ENCODE assay signal across 21 cellular contexts in the genomic region with DNA sequence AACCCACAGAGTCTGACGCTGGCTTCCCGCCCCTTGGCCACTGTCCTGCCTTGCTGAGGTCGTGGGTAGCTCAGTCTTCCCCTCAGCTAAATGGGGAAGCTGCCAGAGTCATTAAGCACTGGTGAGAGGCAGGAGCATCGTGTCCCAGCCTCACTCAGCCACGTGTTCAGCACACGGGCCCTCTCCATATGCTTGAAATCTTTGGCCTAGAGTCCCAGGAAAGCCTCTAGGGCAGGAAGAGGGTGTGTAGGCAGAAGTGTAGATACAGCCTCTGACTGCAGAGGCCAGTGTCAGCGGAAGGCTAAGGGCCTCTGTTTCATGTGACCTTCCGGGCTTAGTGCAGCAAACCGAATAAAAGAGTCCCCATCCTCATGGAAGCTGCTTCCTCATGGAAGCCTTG. TPM values are rescaled to one million over a fixed set of nuclear protein-coding genes. Genes with fewer than 3 reads are reported as not detected.
DNase-seq lines count a peak whose midpoint lies in the region; ATAC-seq and TF ChIP-seq lines count a peak whose summit lies in the region.
"Had no signal": no experiment of that assay in that cellular context is flagged by ENCODE, and none has a peak within 500 bp of the region (broad histone marks: within the 10 kb centered on the region; RNA-seq: fewer than 3 reads in every experiment).

No MANE protein-coding gene starts in this region.

- H3K18ac ChIP-seq in mesendoderm (ENCODE audit: low read length) (no peak overlapping the region), H9 (ENCODE audit: insufficient read length, low read depth, low read length) (no peak overlapping the region)

- no peak overlapping the region for H3K4ac ChIP-seq in mesendoderm (ENCODE audit: low read depth, low read length)
- H3K4ac ChIP-seq in H9 (ENCODE audit: low read depth, low read length), result no peak overlapping the region

- H2AK5ac ChIP-seq in mesendoderm (ENCODE audit: low read length) (no peak overlapping the region), H9 (ENCODE audit: insufficient read length, low read length) (no peak overlapping the region)

- H3K4me1 Mint-ChIP-seq in CD8-positive, alpha-beta memory T cell, result peaks cover 31 to 38% (median 35%) of the 10 kb centered on the region in 3 donors
- H3K4me1 Mint-ChIP-seq in activated T-helper 1 cell treated with anti-CD3 and anti-CD28 coated beads, Interleukin-12 subunit alpha, Interleukin-12 subunit beta, Interleukin-2, Interleukin-4 antibody, amounts not matched to agents 30 ng/mL and 10 ng/mL and 1 ng/mL, durations not matched to agents 14 hours and 24 hours and 36 hours (ENCODE audit: low read depth), result peaks cover 19% of the 10 kb centered on the region
- peaks cover 6 to 8% of the 10 kb centered on the region in 2 experiments; a peak in 3 of 4 replicates for H3K4me1 Mint-ChIP-seq in H9

- peaks cover 0 to 10% (median 0%) of the 10 kb centered on the region in 11 experiments; a peak in 3 of 22 replicates for H4K20me1 ChIP-seq in BLaER1 treated with 17β-estradiol and CSF1 and Interleukin-3, amounts not matched to agents 10 nM and 100 nM
- no peaks in the 10 kb centered on the region for H4K20me1 ChIP-seq in H9 (ENCODE audit: control insufficient read depth, insufficient read depth, insufficient read length)

- H3K9me3 ChIP-seq in BLaER1 treated with 17β-estradiol and CSF1 and Interleukin-3, amounts not matched to agents 10 nM and 100 nM (replicated peaks in 1 of 11), result no peaks in the 10 kb centered on the region
- H3K9me3 ChIP-seq in CD8-positive, alpha-beta memory T cell (ENCODE audit: low read length), result no peaks in the 10 kb centered on the region
- no peaks in the 10 kb centered on the region for H3K9me3 ChIP-seq in H9 (ENCODE audit: control insufficient read depth, low read depth, low read length)
- H3K9me3 ChIP-seq: tibial artery had no signal

- CTCF ChIA-PET in CD8-positive, alpha-beta memory T cell (lab: Charles Lee), result interaction anchor here (0.6 to 1.8 kb wide), 2 partner anchors 10 to 121 kb away, joined by 3 to 4 read pairs; no protein-coding TSS in a partner anchor

- no peak overlapping the region for H2BK120ac ChIP-seq in mesendoderm (ENCODE audit: low read depth, low read length)
- no peak overlapping the region for H2BK120ac ChIP-seq in H9 (ENCODE audit: low read depth, low read length, poor library complexity, severe bottlenecking)

- ATAC-seq in HG03342 (IDR thresholded peaks at IDR 0.05; ENCODE audit: unreplicated experiment) (no peak), HG03354 (IDR thresholded peaks at IDR 0.05; ENCODE audit: poor library complexity, severe bottlenecking, unreplicated experiment) (no peak)
- ATAC-seq: GM12878, T-cell had no signal

- H3K27ac ChIP-seq in BLaER1 treated with 17β-estradiol and CSF1 and Interleukin-3, amounts not matched to agents 10 nM and 100 nM, result peak overlapping the region in 9 of 11 experiments; percentile 60 to 84 (median 68); a peak in 18 of 22 replicates
- peak overlapping the region; percentile 57 for H3K27ac ChIP-seq in CD8-positive, alpha-beta memory T cell (ENCODE audit: low read depth, low read length)
- H3K27ac ChIP-seq in mesendoderm (ENCODE audit: low read depth, low read length) (no peak overlapping the region), H9 (ENCODE audit: insufficient read length, low read depth, low read length) (no peak overlapping the region)
- H3K27ac ChIP-seq: tibial artery, VCaP had no signal

- H3T11ph ChIP-seq in H9 (ENCODE audit: low read length), result no peak overlapping the region

- H3K36me3 Mint-ChIP-seq in CD8-positive, alpha-beta memory T cell, result peaks cover 0 to 49% (median 8%) of the 10 kb centered on the region in 3 donors
- H3K36me3 Mint-ChIP-seq in activated T-helper 1 cell treated with anti-CD3 and anti-CD28 coated beads, Interleukin-12 subunit alpha, Interleukin-12 subunit beta, Interleukin-2, Interleukin-4 antibody, amounts not matched to agents 30 ng/mL and 10 ng/mL and 1 ng/mL, durations not matched to agents 14 hours and 24 hours and 36 hours (ENCODE audit: low read depth), result peaks cover 27% of the 10 kb centered on the region
- H3K36me3 Mint-ChIP-seq in H9 (ENCODE audit: insufficient read depth in 1 of 3, low read depth in 3 of 3), result peaks cover 10 to 41% (median 36%) of the 10 kb centered on the region in 3 experiments; a peak in 6 of 7 replicates

- peak overlapping the region in 6 of 8 donors; percentile 27 to 94 (median 86) for H3K27ac Mint-ChIP-seq in CD8-positive, alpha-beta memory T cell
- peak overlapping the region; percentile 19 for H3K27ac Mint-ChIP-seq in activated T-helper 1 cell treated with anti-CD3 and anti-CD28 coated beads, Interleukin-12 subunit alpha, Interleukin-12 subunit beta, Interleukin-2, Interleukin-4 antibody, amounts not matched to agents 30 ng/mL and 10 ng/mL and 1 ng/mL, durations not matched to agents 14 hours and 24 hours and 36 hours
- H3K27ac Mint-ChIP-seq in H9, result no peak overlapping the region; a peak in 1 of 7 replicates
- H3K27ac Mint-ChIP-seq: progenitor cell of endocrine pancreas had no signal

- no peak for DNase-seq in CD8-positive, alpha-beta memory T cell
- DNase-seq in activated T-helper 1 cell treated with anti-CD3 and anti-CD28 coated beads, Interleukin-12 subunit alpha, Interleukin-12 subunit beta, Interleukin-2, Interleukin-4 antibody, amounts not matched to agents 30 ng/mL and 10 ng/mL and 1 ng/mL, durations not matched to agents 14 hours and 24 hours and 36 hours (ENCODE audit: low spot score), result no peak
- DNase-seq in mesendoderm, result peak; percentile 15
- DNase-seq in H9, result no peak
- DNase-seq: activated CD4-positive, alpha-beta T cell treated with anti-CD3 and anti-CD28 coated beads, Interleukin-2, amount 50 U/mL, for 1 hour; activated gamma-delta T cell treated with Interleukin-2 at 50 U/mL for 16 hours; amniotic stem cell; COR-L47; HCEC 1CT; NCI-H1417 treated with DMSO at 0.1 percent for 48 hours; NCI-H446 treated with DMSO at 0.1 percent for 48 hours; small intestine; stimulated activated CD4-positive, alpha-beta T cell treated with anti-CD3 and anti-CD28 coated beads, Interleukin-2, amount 100 ng/mL, for 48 hours; tibial artery had no signal

- H4K8ac ChIP-seq in mesendoderm (ENCODE audit: low read depth, low read length), result no peak overlapping the region
- H4K8ac ChIP-seq in H9 (replicated peaks; ENCODE audit: insufficient read length, low read depth, low read length), result no peak overlapping the region

- intact Hi-C loops in activated T-helper 1 cell treated with anti-CD3 and anti-CD28 coated beads, Interleukin-12 subunit alpha, Interleukin-12 subunit beta, Interleukin-2, Interleukin-4 antibody, amounts not matched to agents 30 ng/mL and 10 ng/mL and 1 ng/mL, durations not matched to agents 14 hours and 24 hours and 36 hours (cut with micrococcal nuclease), result no loop called here

- H3K4me1 ChIP-seq in BLaER1 treated with 17β-estradiol and CSF1 and Interleukin-3, amounts not matched to agents 10 nM and 100 nM, result peaks cover 51 to 89% (median 87%) of the 10 kb centered on the region in 10 experiments
- H3K4me1 ChIP-seq in CD8-positive, alpha-beta memory T cell (ENCODE audit: insufficient read depth, low read length), result no peaks in the 10 kb centered on the region
- H3K4me1 ChIP-seq in mesendoderm (ENCODE audit: control insufficient read depth, low read depth, low read length), result peaks cover 2% of the 10 kb centered on the region
- H3K4me1 ChIP-seq in H9 (ENCODE audit: insufficient read depth, low read length), result no peaks in the 10 kb centered on the region

- no peak overlapping the region for H2BK12ac ChIP-seq in H9 (ENCODE audit: insufficient read length, low read depth, low read length)

- no peak overlapping the region for H2BK5ac ChIP-seq in mesendoderm (ENCODE audit: low read length)
- H2BK5ac ChIP-seq in H9 (ENCODE audit: insufficient read length, low read length), result no peak overlapping the region

- POLR2A ChIA-PET in CD8-positive, alpha-beta memory T cell (lab: Charles Lee), result no interaction called here

- H3K9me3 Mint-ChIP-seq in CD8-positive, alpha-beta memory T cell, result no peaks in the 10 kb centered on the region
- H3K9me3 Mint-ChIP-seq in activated T-helper 1 cell treated with anti-CD3 and anti-CD28 coated beads, Interleukin-12 subunit alpha, Interleukin-12 subunit beta, Interleukin-2, Interleukin-4 antibody, amounts not matched to agents 30 ng/mL and 10 ng/mL and 1 ng/mL, durations not matched to agents 14 hours and 24 hours and 36 hours, result no peaks in the 10 kb centered on the region
- no peaks in the 10 kb centered on the region; a peak in 1 of 5 replicates for H3K9me3 Mint-ChIP-seq in H9
- H3K9me3 Mint-ChIP-seq: T-cell had no signal

- H2BK15ac ChIP-seq in mesendoderm (replicated peaks; ENCODE audit: low read depth), result no peak overlapping the region
- H2BK15ac ChIP-seq in H9 (ENCODE audit: low read depth, low read length), result no peak overlapping the region

- no peak overlapping the region for H3K4me3 Mint-ChIP-seq in CD8-positive, alpha-beta memory T cell
- H3K4me3 Mint-ChIP-seq in activated T-helper 1 cell treated with anti-CD3 and anti-CD28 coated beads, Interleukin-12 subunit alpha, Interleukin-12 subunit beta, Interleukin-2, Interleukin-4 antibody, amounts not matched to agents 30 ng/mL and 10 ng/mL and 1 ng/mL, durations not matched to agents 14 hours and 24 hours and 36 hours, result no peak overlapping the region
- no peak overlapping the region for H3K4me3 Mint-ChIP-seq in H9
- H3K4me3 Mint-ChIP-seq: T-cell had no signal

- no peaks in the 10 kb centered on the region for H3K27me3 ChIP-seq in BLaER1 treated with 17β-estradiol and CSF1 and Interleukin-3, amounts not matched to agents 10 nM and 100 nM
- no peaks in the 10 kb centered on the region for H3K27me3 ChIP-seq in CD8-positive, alpha-beta memory T cell (ENCODE audit: insufficient read depth, low read length, poor library complexity, severe bottlenecking)
- no peaks in the 10 kb centered on the region for H3K27me3 ChIP-seq in mesendoderm (ENCODE audit: insufficient read depth, low read length, poor library complexity)
- no peaks in the 10 kb centered on the region for H3K27me3 ChIP-seq in H9 (ENCODE audit: insufficient read depth, low read length)
- H3K27me3 ChIP-seq: tibial artery had no signal

- no peaks in the 10 kb centered on the region for H3K23me2 ChIP-seq in H9 (ENCODE audit: insufficient read length, low read depth, low read length, poor library complexity, severe bottlenecking)

- peak overlapping the region in 2 of 10 experiments; percentile 53 to 59; a peak in 2 of 20 replicates for H3K4me3 ChIP-seq in BLaER1 treated with 17β-estradiol and CSF1 and Interleukin-3, amounts not matched to agents 10 nM and 100 nM
- no peak overlapping the region for H3K4me3 ChIP-seq in CD8-positive, alpha-beta memory T cell (ENCODE audit: low read length)
- no peak overlapping the region for H3K4me3 ChIP-seq in mesendoderm (ENCODE audit: low read length)
- H3K4me3 ChIP-seq: GM12878, tibial artery had no signal

- H3K23ac ChIP-seq in mesendoderm (ENCODE audit: low read length) (no peak overlapping the region), H9 (ENCODE audit: insufficient read length, low read depth, low read length) (no peak overlapping the region)

- peak overlapping the region; percentile 79 to 97 (median 92) for H3K4me2 ChIP-seq in BLaER1 treated with 17β-estradiol and CSF1 and Interleukin-3, amounts not matched to agents 10 nM and 100 nM
- no peak overlapping the region for H3K4me2 ChIP-seq in mesendoderm (ENCODE audit: low read length)
- no peak overlapping the region for H3K4me2 ChIP-seq in H9 (ENCODE audit: insufficient read depth, insufficient read length, low read length)

- H3K79me1 ChIP-seq in mesendoderm (ENCODE audit: low read length) (peaks cover 2% of the 10 kb centered on the region), H9 (ENCODE audit: insufficient read depth, low read depth, low read length, poor library complexity, severe bottlenecking) (no peaks in the 10 kb centered on the region)

- H3K79me2 ChIP-seq in mesendoderm (ENCODE audit: control insufficient read depth, insufficient read depth, low read length), result no peaks in the 10 kb centered on the region
- H3K79me2 ChIP-seq in H9 (ENCODE audit: insufficient read depth, low read length), result no peaks in the 10 kb centered on the region

- no peak overlapping the region for H2BK20ac ChIP-seq in H9 (ENCODE audit: low read depth, low read length, poor library complexity, severe bottlenecking)

- H4K91ac ChIP-seq in H9 (ENCODE audit: insufficient read length, low read depth, low read length), result no peak overlapping the region

- no peak for TF ChIP-seq CTCF in H9 (conservative IDR thresholded peaks at IDR 0.05)

- no peaks in the 10 kb centered on the region for H3K27me3 Mint-ChIP-seq in CD8-positive, alpha-beta memory T cell
- no peaks in the 10 kb centered on the region for H3K27me3 Mint-ChIP-seq in activated T-helper 1 cell treated with anti-CD3 and anti-CD28 coated beads, Interleukin-12 subunit alpha, Interleukin-12 subunit beta, Interleukin-2, Interleukin-4 antibody, amounts not matched to agents 30 ng/mL and 10 ng/mL and 1 ng/mL, durations not matched to agents 14 hours and 24 hours and 36 hours (ENCODE audit: insufficient read depth)
- no peaks in the 10 kb centered on the region for H3K27me3 Mint-ChIP-seq in H9 (ENCODE audit: low read depth)
- H3K27me3 Mint-ChIP-seq: progenitor cell of endocrine pancreas, T-cell had no signal

- no peak overlapping the region for H4K5ac ChIP-seq in mesendoderm (ENCODE audit: low read length)
- no peak overlapping the region for H4K5ac ChIP-seq in H9 (ENCODE audit: insufficient read length, low read depth, low read length)

- H3K56ac ChIP-seq in mesendoderm (ENCODE audit: low read length), result no peak overlapping the region
- H3K56ac ChIP-seq in H9 (ENCODE audit: insufficient read length, low read depth, low read length), result no peak overlapping the region

- H3K9ac ChIP-seq in BLaER1 treated with 17β-estradiol and CSF1 and Interleukin-3, amounts not matched to agents 10 nM and 100 nM, result peak overlapping the region in 8 of 11 experiments; percentile 44 to 77 (median 67); a peak in 14 of 22 replicates
- H3K9ac ChIP-seq in mesendoderm (ENCODE audit: low read length) (no peak overlapping the region), H9 (ENCODE audit: extremely low read depth, insufficient read length, low read length) (no peak overlapping the region)

- H2AFZ ChIP-seq in H9 (ENCODE audit: low read length), result no peak overlapping the region

- peaks cover 0 to 31% (median 9%) of the 10 kb centered on the region in 11 experiments; a peak in 12 of 22 replicates for H3K36me3 ChIP-seq in BLaER1 treated with 17β-estradiol and CSF1 and Interleukin-3, amounts not matched to agents 10 nM and 100 nM
- peaks cover 4% of the 10 kb centered on the region for H3K36me3 ChIP-seq in CD8-positive, alpha-beta memory T cell (ENCODE audit: insufficient read depth, low read length)
- no peaks in the 10 kb centered on the region for H3K36me3 ChIP-seq in mesendoderm (ENCODE audit: control insufficient read depth, insufficient read depth, low read length)

- no peak overlapping the region for H3K14ac ChIP-seq in H9 (ENCODE audit: insufficient read depth, low read length)

- no CpG with 5 or more reads among the region's 9 CpGs for WGBS in mesendoderm (ENCODE audit: extremely low coverage, insufficient coverage, low lambda C conversion rate)
- WGBS in H9 (ENCODE audit: extremely low coverage, insufficient read length, low lambda C conversion rate), result no CpG with 5 or more reads among the region's 9 CpGs

RNA-seq across cellular contexts. Expression of a gene that starts 4.1 kb away (rescaled TPM):
- 10 to 100 TPM; 26.2 to 28.5 TPM for total RNA-seq in CD8-positive, alpha-beta memory T cell
- polyA plus RNA-seq in CD8-positive, alpha-beta memory T cell, result 10.7 TPM
- total RNA-seq in activated T-helper 1 cell treated with anti-CD3 and anti-CD28 coated beads, Interleukin-12 subunit alpha, Interleukin-12 subunit beta, Interleukin-2, Interleukin-4 antibody, amounts not matched to agents 30 ng/mL and 10 ng/mL and 1 ng/mL, durations not matched to agents 14 hours and 24 hours and 36 hours, result 31.0 and 33.1 TPM in 2 replicates
- 11.0 TPM for polyA plus RNA-seq in mesendoderm (2013, experiment 1 of 2)
- polyA plus RNA-seq in mesendoderm (2013, experiment 2 of 2), result 10.0 TPM
- 16.4 and 18.8 TPM in 2 replicates for total RNA-seq in H9 (2021)

RNA-seq across cellular contexts. Expression of a gene that starts 12.4 kb away (rescaled TPM):
- not detected for total RNA-seq in CD8-positive, alpha-beta memory T cell
- not detected for polyA plus RNA-seq in CD8-positive, alpha-beta memory T cell
- total RNA-seq in activated T-helper 1 cell treated with anti-CD3 and anti-CD28 coated beads, Interleukin-12 subunit alpha, Interleukin-12 subunit beta, Interleukin-2, Interleukin-4 antibody, amounts not matched to agents 30 ng/mL and 10 ng/mL and 1 ng/mL, durations not matched to agents 14 hours and 24 hours and 36 hours, result not detected in 2 replicates
- 0.03 TPM for polyA plus RNA-seq in mesendoderm (2013, experiment 1 of 2)
- polyA plus RNA-seq in mesendoderm (2013, experiment 2 of 2), result 0.04 TPM
- not detected in 2 replicates for total RNA-seq in H9 (2021)

RNA-seq across cellular contexts. Expression of a gene that starts 41.7 kb away (rescaled TPM):
- total RNA-seq in CD8-positive, alpha-beta memory T cell, result not detected
- not detected for polyA plus RNA-seq in CD8-positive, alpha-beta memory T cell
- not detected in 2 replicates for total RNA-seq in activated T-helper 1 cell treated with anti-CD3 and anti-CD28 coated beads, Interleukin-12 subunit alpha, Interleukin-12 subunit beta, Interleukin-2, Interleukin-4 antibody, amounts not matched to agents 30 ng/mL and 10 ng/mL and 1 ng/mL, durations not matched to agents 14 hours and 24 hours and 36 hours
- polyA plus RNA-seq in mesendoderm (2013, experiment 1 of 2), result not detected
- polyA plus RNA-seq in mesendoderm (2013, experiment 2 of 2), result not detected
- total RNA-seq in H9 (2021), result not detected in 2 replicates
- total RNA-seq: progenitor cell of endocrine pancreas had no signal
- polyA plus RNA-seq: GM12878 had no signal

RNA-seq across cellular contexts. Expression of a gene that starts 50.4 kb away (rescaled TPM):
- not detected for total RNA-seq in CD8-positive, alpha-beta memory T cell
- not detected for polyA plus RNA-seq in CD8-positive, alpha-beta memory T cell
- not detected in 2 replicates for total RNA-seq in activated T-helper 1 cell treated with anti-CD3 and anti-CD28 coated beads, Interleukin-12 subunit alpha, Interleukin-12 subunit beta, Interleukin-2, Interleukin-4 antibody, amounts not matched to agents 30 ng/mL and 10 ng/mL and 1 ng/mL, durations not matched to agents 14 hours and 24 hours and 36 hours
- polyA plus RNA-seq in mesendoderm (2013, experiment 1 of 2), result 0.03 TPM
- not detected for polyA plus RNA-seq in mesendoderm (2013, experiment 2 of 2)
- total RNA-seq in H9 (2021), result not detected in 2 replicates
- total RNA-seq: GM12878, T-cell had no signal

Comparison
In these comparisons a context has a peak if more than half of its experiments do, and no peak if none do; other contexts are left out.
1. H3K27ac ChIP-seq: peak in BLaER1 treated with 17β-estradiol and CSF1 and Interleukin-3, amounts not matched to agents 10 nM and 100 nM (9 of 11) and CD8-positive, alpha-beta memory T cell (single experiment); none in mesendoderm (single experiment) and H9 (single experiment).
2. H3K4me2 ChIP-seq: peak in BLaER1 treated with 17β-estradiol and CSF1 and Interleukin-3, amounts not matched to agents 10 nM and 100 nM (11 of 11); none in mesendoderm (single experiment) and H9 (single experiment).
3. H3K9ac ChIP-seq: peak in BLaER1 treated with 17β-estradiol and CSF1 and Interleukin-3, amounts not matched to agents 10 nM and 100 nM (8 of 11); none in mesendoderm (single experiment) and H9 (single experiment).
4. H3K27ac Mint-ChIP-seq: peak in CD8-positive, alpha-beta memory T cell (6 of 8) and activated T-helper 1 cell treated with anti-CD3 and anti-CD28 coated beads, Interleukin-12 subunit alpha, Interleukin-12 subunit beta, Interleukin-2, Interleukin-4 antibody, amounts not matched to agents 30 ng/mL and 10 ng/mL and 1 ng/mL, durations not matched to agents 14 hours and 24 hours and 36 hours (single experiment); none in H9 (0 of 3).